Comparison of ENCODE assay signal across 25 cellular contexts in genomic region chr16:10931977-10932632, GRCh38. TPM values are rescaled to one million over a fixed set of nuclear protein-coding genes. Genes with fewer than 3 reads are reported as not detected.
A peak's percentile ranks its signal among the peaks of the same experiment; 100 is the strongest.
DNase-seq lines count a peak whose midpoint lies in the region; ATAC-seq, FAIRE-seq and TF ChIP-seq lines count a peak whose summit lies in the region.
"Had no signal": no experiment of that assay in that cellular context is flagged by ENCODE, and none has a peak within 500 bp of the region (broad histone marks: within the 10 kb centered on the region; RNA-seq: fewer than 3 reads in every experiment).

No MANE protein-coding gene starts in this region.

- H3K36me3 ChIP-seq in upper lobe of right lung, result peaks cover 44% of the 10 kb centered on the region
- no peaks in the 10 kb centered on the region for H3K36me3 ChIP-seq in smooth muscle cell (ENCODE audit: low read depth)

- H3K4me1 ChIP-seq in upper lobe of right lung (peaks cover 51% of the 10 kb centered on the region), smooth muscle cell (ENCODE audit: low read depth) (no peaks in the 10 kb centered on the region)
- H3K4me1 ChIP-seq: HAP-1 had no signal

- peaks cover 28% of the 10 kb centered on the region for H3K79me2 ChIP-seq in smooth muscle cell (ENCODE audit: low read depth)

- intact Hi-C loops in upper lobe of right lung (cut with DNase I), result no loop called here

- peak overlapping the region in 1 of 4 donors; percentile 63 for H3K4me3 Mint-ChIP-seq in IgD-negative memory B cell
- no peak overlapping the region for H3K4me3 Mint-ChIP-seq in effector memory CD8-positive, alpha-beta T cell
- H3K4me3 Mint-ChIP-seq: CD4-positive, alpha-beta T cell had no signal

- DNase-seq in GM12891 (ENCODE audit: insufficient read length, low spot score) (no peak), upper lobe of right lung (peak; percentile 40), smooth muscle cell (lab: John Stamatoyannopoulos, UW; ENCODE audit: unreplicated experiment) (no peak), globus pallidus (ENCODE audit: low spot score) (no peak)
- DNase-seq in effector memory CD8-positive, alpha-beta T cell, result no peak
- no peak for DNase-seq in stimulated activated CD4-positive, alpha-beta T cell treated with anti-CD3 and anti-CD28 coated beads, Interleukin-1b, Interleukin-23, amount 100 ng/mL, for 48 hours
- DNase-seq: CD4-positive, alpha-beta T cell; GOT3; IMR-90; NCI-H1092; NCI-H1417 treated with DMSO at 0.1 percent for 48 hours; NCI-H187; NCI-H2081 treated with DMSO at 0.1 percent for 48 hours; NCI-H2171; NCI-H226; NCI-H510A; NCI-H69; SHP77 had no signal

- H3F3A ChIP-seq in smooth muscle cell (ENCODE audit: low read depth), result no peaks in the 10 kb centered on the region

- H2AFZ ChIP-seq in smooth muscle cell (ENCODE audit: low read depth), result no peak overlapping the region

- no peak overlapping the region for H3K9ac ChIP-seq in smooth muscle cell (ENCODE audit: low read depth)

- peak; percentile 58; the same call in 1 of the 2 replicates for TF ChIP-seq POLR2A in GM12891 (IDR thresholded peaks at IDR 0.05; ENCODE audit: low read depth, low read length)

- ATAC-seq in effector memory CD8-positive, alpha-beta T cell (replicated peaks), result no peak
- no peak for ATAC-seq in upper lobe of right lung
- ATAC-seq: Panc1 had no signal

- H3K27ac Mint-ChIP-seq in IgD-negative memory B cell, result peak overlapping the region; percentile 2 to 94 (median 82)
- H3K27ac Mint-ChIP-seq in effector memory CD8-positive, alpha-beta T cell, result peak overlapping the region; percentile 28 to 75
- H3K27ac Mint-ChIP-seq: CD4-positive, alpha-beta T cell had no signal

- H3K9me3 ChIP-seq in upper lobe of right lung (no peaks in the 10 kb centered on the region), smooth muscle cell (replicated peaks; ENCODE audit: low read depth) (no peaks in the 10 kb centered on the region)
- H3K9me3 ChIP-seq: BLaER1 treated with 17β-estradiol and CSF1 and Interleukin-3, amounts not matched to agents 10 nM and 100 nM; HAP-1 had no signal

- H3K27me3 ChIP-seq in upper lobe of right lung (no peaks in the 10 kb centered on the region), smooth muscle cell (ENCODE audit: low read depth) (no peaks in the 10 kb centered on the region)
- H3K27me3 ChIP-seq: BLaER1 treated with 17β-estradiol and CSF1 and Interleukin-3, amounts not matched to agents 10 nM and 100 nM had no signal

- H3K27ac ChIP-seq in upper lobe of right lung, result no peak overlapping the region
- H3K27ac ChIP-seq in smooth muscle cell (ENCODE audit: low read depth), result no peak overlapping the region
- H3K27ac ChIP-seq: RWPE1 had no signal

- no peak overlapping the region for H3K4me3 ChIP-seq in upper lobe of right lung
- no peak overlapping the region for H3K4me3 ChIP-seq in smooth muscle cell
- H3K4me3 ChIP-seq: BLaER1 treated with 17β-estradiol and CSF1 and Interleukin-3, amounts not matched to agents 10 nM and 100 nM; HAP-1 had no signal

- no peak overlapping the region for H3K4me2 ChIP-seq in smooth muscle cell

- H3K36me3 Mint-ChIP-seq in IgD-negative memory B cell, result peaks cover 5% of the 10 kb centered on the region
- H3K36me3 Mint-ChIP-seq in effector memory CD8-positive, alpha-beta T cell (ENCODE audit: insufficient read depth), result peaks cover 10% of the 10 kb centered on the region

- WGBS in smooth muscle cell (ENCODE audit: low lambda C conversion rate), result 97% methylated on average over 11 of the region's 11 CpGs

- no peaks in the 10 kb centered on the region for H3K27me3 Mint-ChIP-seq in IgD-negative memory B cell
- no peaks in the 10 kb centered on the region for H3K27me3 Mint-ChIP-seq in effector memory CD8-positive, alpha-beta T cell
- H3K27me3 Mint-ChIP-seq: CD4-positive, alpha-beta T cell had no signal

- peaks cover 83% of the 10 kb centered on the region for H4K20me1 ChIP-seq in smooth muscle cell (ENCODE audit: low read depth)

- no peaks in the 10 kb centered on the region for H3K9me3 Mint-ChIP-seq in IgD-negative memory B cell
- H3K9me3 Mint-ChIP-seq in effector memory CD8-positive, alpha-beta T cell, result no peaks in the 10 kb centered on the region
- H3K9me3 Mint-ChIP-seq: CD4-positive, alpha-beta T cell had no signal

- TF ChIP-seq CTCF in upper lobe of right lung (IDR thresholded peaks at IDR 0.05), result no peak
- no peak for TF ChIP-seq CTCF in smooth muscle cell (IDR thresholded peaks at IDR 0.05; ENCODE audit: borderline replicate concordance, insufficient read depth, poor library complexity, severe bottlenecking)

- H3K4me1 Mint-ChIP-seq in IgD-negative memory B cell, result peaks cover 36 to 46% (median 37%) of the 10 kb centered on the region in 3 donors
- peaks cover 29 to 41% of the 10 kb centered on the region in 2 donors for H3K4me1 Mint-ChIP-seq in effector memory CD8-positive, alpha-beta T cell (ENCODE audit: low read depth in 2 of 2)

- FAIRE-seq in GM12891 (lab: Jason Lieb, UNC), result no peak
- FAIRE-seq: A204.1, D721Med had no signal

TF ChIP-seq in GM12891, 5 proteins besides CTCF, POLR2A, EP300 and RAD21:
- TF ChIP-seq TAF1 (IDR thresholded peaks at IDR 0.05; ENCODE audit: low read depth, low read length) (no peak), POU2F2 (IDR thresholded peaks at IDR 0.05; ENCODE audit: low read depth, low read length) (no peak), POLR2AphosphoS5 (IDR thresholded peaks at IDR 0.05; ENCODE audit: low read depth, low read length) (peak; percentile 74)

RNA-seq across cellular contexts. Expression of gene DEXI, which starts 10.2 kb away (rescaled TPM):
- 8.4 TPM for polyA plus RNA-seq in GM12891 (2012; ENCODE audit: low read depth, missing spikeins)
- polyA plus RNA-seq in IgD-negative memory B cell, result 11.4 TPM
- 36.3 TPM for total RNA-seq in upper lobe of right lung
- 29.9 and 71.8 TPM in 2 replicates for total RNA-seq in smooth muscle cell
- 58.5 and 59.4 TPM in 2 replicates for polyA plus RNA-seq in smooth muscle cell

RNA-seq across cellular contexts. Expression of gene CLEC16A, which starts 12.3 kb away (rescaled TPM):
- 12.4 TPM for polyA plus RNA-seq in GM12891 (2012; ENCODE audit: low read depth, missing spikeins)
- polyA plus RNA-seq in IgD-negative memory B cell, result 21.1 TPM
- total RNA-seq in upper lobe of right lung, result 36.9 TPM
- 16.2 and 17.0 TPM in 2 replicates for total RNA-seq in smooth muscle cell
- polyA plus RNA-seq in smooth muscle cell, result 12.6 and 17.7 TPM in 2 replicates

RNA-seq across cellular contexts. Expression of gene CIITA, which starts 55.1 kb away (rescaled TPM):
- 63.6 TPM for polyA plus RNA-seq in GM12891 (2012; ENCODE audit: low read depth, missing spikeins)
- polyA plus RNA-seq in IgD-negative memory B cell, result 173 TPM
- total RNA-seq in upper lobe of right lung, result 78.9 TPM
- not detected in 2 replicates for total RNA-seq in smooth muscle cell
- polyA plus RNA-seq in smooth muscle cell, result 0.11 and 0.31 TPM in 2 replicates
- total RNA-seq: IMR-90 had no signal

Comparison
In these comparisons a context has a peak if more than half of its experiments do, and no peak if none do; other contexts are left out.
1. RNA of gene CIITA, which starts 55.1 kb away (total RNA-seq): 78.9 TPM in upper lobe of right lung (single experiment); not detected in smooth muscle cell; every median in the first group is over 10 times any median in the second.